In the genomic region with DNA sequence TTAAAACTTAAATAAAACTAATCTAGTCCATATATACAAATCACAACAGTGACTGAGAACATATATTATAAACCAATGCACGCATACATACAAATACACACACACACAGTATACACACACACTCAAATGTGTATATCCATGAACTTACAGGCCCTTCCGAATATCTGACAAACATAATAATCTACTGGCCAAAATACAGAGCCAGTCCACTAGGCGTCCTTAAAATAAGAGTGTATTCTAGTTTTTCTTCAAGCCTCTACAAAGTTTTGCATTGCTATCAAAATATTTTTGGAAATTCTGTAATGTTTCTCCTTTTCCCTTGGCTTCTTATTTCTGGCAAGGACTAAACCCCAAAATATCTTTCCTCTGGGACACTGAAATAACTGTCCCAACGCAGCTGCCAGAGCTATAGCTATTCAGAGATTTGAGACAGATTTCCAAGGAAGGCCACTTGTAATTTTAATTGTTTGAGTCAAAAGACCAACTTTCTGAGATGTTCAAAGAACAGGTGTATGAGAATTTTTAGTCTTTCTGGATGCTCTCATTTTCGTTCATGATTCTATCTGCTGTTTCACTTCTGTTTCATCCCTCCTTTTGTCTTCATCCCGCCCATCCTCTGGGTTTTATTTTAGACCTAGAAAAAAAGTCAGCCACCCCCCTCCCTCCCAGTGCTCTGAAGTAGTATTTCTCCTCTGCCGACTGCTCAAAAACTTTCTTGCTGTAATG, we compare ENCODE assay signal across 19 cellular contexts. TPM values are rescaled to one million over a fixed set of nuclear protein-coding genes. Genes with fewer than 3 reads are reported as not detected.
DNase-seq lines count a peak whose midpoint lies in the region; ATAC-seq and TF ChIP-seq lines count a peak whose summit lies in the region.
"Had no signal": no experiment of that assay in that cellular context is flagged by ENCODE, and none has a peak within 500 bp of the region (broad histone marks: within the 10 kb centered on the region; RNA-seq: fewer than 3 reads in every experiment).

No MANE protein-coding gene starts in this region.

- intact Hi-C loops in left ventricle myocardium inferior (cut with micrococcal nuclease) = no loop called here
- intact Hi-C loops in tibial artery (cut with DNase I; ENCODE audit: low total_unique reads) = no loop called here

- H3K4me1 Mint-ChIP-seq in IgD-negative memory B cell = peaks cover 24 to 48% (median 35%) of the 10 kb centered on the region in 3 donors
- H3K4me1 Mint-ChIP-seq: activated naive CD8-positive, alpha-beta T cell treated with anti-CD3 and anti-CD28 coated beads, Interleukin-2, amount 50 U/mL, for 24 hours had no signal

- H3K4me3 Mint-ChIP-seq in IgD-negative memory B cell = peak overlapping the region in 3 of 4 donors; percentile 31 to 89 (median 78)
- H3K4me3 Mint-ChIP-seq: activated naive CD8-positive, alpha-beta T cell treated with anti-CD3 and anti-CD28 coated beads, Interleukin-2, amount 50 U/mL, for 24 hours; T-helper 17 cell had no signal

- H3K27me3 ChIP-seq in left ventricle myocardium inferior (ENCODE audit: low read depth) (no peaks in the 10 kb centered on the region), tibial artery (no peaks in the 10 kb centered on the region)
- H3K27me3 ChIP-seq: colonic mucosa, tibial nerve had no signal

- TF ChIP-seq CTCF in left ventricle myocardium inferior (IDR thresholded peaks at IDR 0.05; ENCODE audit: borderline replicate concordance) = peak; percentile 46
- TF ChIP-seq CTCF in tibial artery (IDR thresholded peaks at IDR 0.05) = peak; percentile 50 to 76

- DNase-seq in left ventricle myocardium inferior (no peak), tibial artery (peak in 1 of 2 donors; percentile 38), HuH-7 (ENCODE audit: low spot score) (no peak)
- no peak for DNase-seq in stimulated activated naive CD4-positive, alpha-beta T cell treated with Interleukin-2 at 50 U/mL for 16 hours (lab: John Stamatoyannopoulos, UW)
- DNase-seq: activated naive CD8-positive, alpha-beta T cell treated with anti-CD3 and anti-CD28 coated beads, Interleukin-2, amount 50 U/mL, for 24 hours; colonic mucosa; DMS79 treated with DMSO at 0.1 percent for 48 hours; hippocampal formation; left colon; NCI-H2029; NCI-H69; T-helper 17 cell had no signal

- H3K4me1 ChIP-seq in left ventricle myocardium inferior (peaks cover 89% of the 10 kb centered on the region), tibial artery (peaks cover 11 to 94% (median 74%) of the 10 kb centered on the region in 4 donors)

- H3K9me3 ChIP-seq in left ventricle myocardium inferior (replicated peaks) = no peaks in the 10 kb centered on the region
- H3K9me3 ChIP-seq in tibial artery = no peaks in the 10 kb centered on the region
- H3K9me3 ChIP-seq: colonic mucosa, prostate gland, tibial nerve had no signal

- H3K27ac ChIP-seq in left ventricle myocardium inferior (replicated peaks) (peak overlapping the region; percentile 87), tibial artery (peak overlapping the region; percentile 72 to 75)
- H3K27ac ChIP-seq: C4-2B, colonic mucosa, prostate gland had no signal

- H3K9me3 Mint-ChIP-seq in IgD-negative memory B cell = no peaks in the 10 kb centered on the region
- H3K9me3 Mint-ChIP-seq: activated naive CD8-positive, alpha-beta T cell treated with anti-CD3 and anti-CD28 coated beads, Interleukin-2, amount 50 U/mL, for 24 hours had no signal

- peak overlapping the region; percentile 31 for H3K4me3 ChIP-seq in left ventricle myocardium inferior
- no peak overlapping the region for H3K4me3 ChIP-seq in tibial artery
- H3K4me3 ChIP-seq: colonic mucosa, prostate gland, tibial nerve had no signal

- H3K36me3 Mint-ChIP-seq in IgD-negative memory B cell = peaks cover 4% of the 10 kb centered on the region

- H3K36me3 ChIP-seq in left ventricle myocardium inferior (no peaks in the 10 kb centered on the region), tibial artery (no peaks in the 10 kb centered on the region)
- H3K36me3 ChIP-seq: colonic mucosa, prostate gland, tibial nerve had no signal

- ATAC-seq in GM21381 (IDR thresholded peaks at IDR 0.05; ENCODE audit: unreplicated experiment) = peak; percentile 43
- ATAC-seq in HG03521 (IDR thresholded peaks at IDR 0.05; ENCODE audit: unreplicated experiment) = no peak
- no peak for ATAC-seq in HG02840 (IDR thresholded peaks at IDR 0.05; ENCODE audit: low FRiP score, unreplicated experiment)
- ATAC-seq: activated naive CD8-positive, alpha-beta T cell treated with anti-CD3 and anti-CD28 coated beads, Interleukin-2, amount 50 U/mL, for 24 hours; left colon; T-helper 17 cell had no signal

- no peaks in the 10 kb centered on the region for H3K27me3 Mint-ChIP-seq in IgD-negative memory B cell

- H3K27ac Mint-ChIP-seq in IgD-negative memory B cell = peak overlapping the region; percentile 59 to 98 (median 67)
- H3K27ac Mint-ChIP-seq: activated naive CD8-positive, alpha-beta T cell treated with anti-CD3 and anti-CD28 coated beads, Interleukin-2, amount 50 U/mL, for 24 hours; T-helper 17 cell had no signal

RNA-seq across cellular contexts. Expression of a gene that starts 24.1 kb away (rescaled TPM):
- polyA plus RNA-seq in IgD-negative memory B cell = 54.4 TPM
- total RNA-seq in left ventricle myocardium inferior = 32.1 TPM
